ENCODE assay signal across 18 cellular contexts in genomic region chr4:155572106-155572703, GRCh38.
"Had no signal": no experiment of that assay in that cellular context is flagged by ENCODE, and none has a peak within 500 bp of the region (broad histone marks: within the 10 kb centered on the region; RNA-seq: fewer than 3 reads in every experiment).

No MANE protein-coding gene starts in this region.

- H3K9me3 ChIP-seq: body of pancreas, colonic mucosa, lower lobe of right lung, right lobe of liver had no signal

- H3K27ac ChIP-seq: body of pancreas, colonic mucosa, hepatocyte, lower lobe of right lung, right lobe of liver, tibial nerve had no signal

- DNase-seq: activated CD4-positive, alpha-beta T cell treated with anti-CD3 and anti-CD28 coated beads for 48 hours; activated CD4-positive, alpha-beta T cell treated with anti-CD3 and anti-CD28 coated beads, Interleukin-2, amount 50 U/mL, for 48 hours; activated CD8-positive, alpha-beta memory T cell treated with anti-CD3 and anti-CD28 coated beads for 24 hours; activated effector memory CD4-positive, alpha-beta T cell treated with Interleukin-2 at 50 U/mL for 16 hours; activated naive CD4-positive, alpha-beta T cell treated with Interleukin-2 at 50 U/mL for 16 hours; body of pancreas; colonic mucosa; effector CD8-positive, alpha-beta T cell; foreskin melanocyte; left colon; lower lobe of right lung; mesendoderm; mucosa of descending colon; right lobe of liver; stimulated activated CD4-positive, alpha-beta T cell treated with anti-CD3 and anti-CD28 coated beads, Interleukin-2, amount 100 ng/mL, for 48 hours; stimulated activated naive CD4-positive, alpha-beta T cell treated with Interleukin-2 at 50 U/mL for 16 hours had no signal

- H3K27me3 ChIP-seq: body of pancreas, colonic mucosa, hepatocyte, right lobe of liver, tibial nerve had no signal

- H3K4me2 ChIP-seq: hepatocyte had no signal

- H3K4me1 ChIP-seq: body of pancreas, colonic mucosa, lower lobe of right lung, right lobe of liver, tibial nerve had no signal

- H3K79me2 ChIP-seq: hepatocyte had no signal

- H3K36me3 ChIP-seq: colonic mucosa, lower lobe of right lung, right lobe of liver, tibial nerve had no signal

- H2AFZ ChIP-seq: hepatocyte had no signal

- H3K4me3 ChIP-seq: body of pancreas, colonic mucosa, hepatocyte, lower lobe of right lung, mucosa of descending colon, right lobe of liver, tibial nerve had no signal
